In genomic region chr4:103915224-103915869, GRCh38 we compare ENCODE assay signal across 9 cellular contexts.
DNase-seq lines count a peak whose midpoint lies in the region; ATAC-seq, FAIRE-seq and TF ChIP-seq lines count a peak whose summit lies in the region.
"Had no signal": no experiment of that assay in that cellular context is flagged by ENCODE, and none has a peak within 500 bp of the region (broad histone marks: within the 10 kb centered on the region; RNA-seq: fewer than 3 reads in every experiment).

No MANE protein-coding gene starts in this region.

- H3K27ac Mint-ChIP-seq in activated CD4-positive, alpha-beta T cell treated with anti-CD3 and anti-CD28 coated beads, Interleukin-2, amount 10 ng/mL, durations not matched to agents 7 days and 5 days, result no peak overlapping the region

- H3K4me1 Mint-ChIP-seq in activated CD4-positive, alpha-beta T cell treated with anti-CD3 and anti-CD28 coated beads, Interleukin-2, amount 10 ng/mL, durations not matched to agents 7 days and 5 days, result no peaks in the 10 kb centered on the region

- H3K36me3 Mint-ChIP-seq in activated CD4-positive, alpha-beta T cell treated with anti-CD3 and anti-CD28 coated beads, Interleukin-2, amount 10 ng/mL, durations not matched to agents 7 days and 5 days (ENCODE audit: low read depth), result no peaks in the 10 kb centered on the region

- H3K27ac ChIP-seq in HCT116 (ENCODE audit: low read depth, low read length) (no peak overlapping the region), pancreas (no peak overlapping the region)
- H3K27ac ChIP-seq: BLaER1 had no signal

- TF ChIP-seq CTCF in HCT116 (IDR thresholded peaks at IDR 0.05 in 2 of 3, conservative IDR thresholded peaks at IDR 0.05 in 1 of 3; ENCODE audit: borderline replicate concordance in 1 of 3, insufficient read depth in 1 of 3, low read depth in 2 of 3, low read length in 2 of 3) (peak; percentile 54 to 77 (median 73); a peak in 5 of 6 replicates), pancreas (IDR thresholded peaks at IDR 0.05) (peak; percentile 15 to 45 (median 30))

- no peaks in the 10 kb centered on the region for H3K9me2 ChIP-seq in HCT116 (ENCODE audit: insufficient read depth)

- H3K4me3 ChIP-seq in HCT116 (replicated peaks in 1 of 2; ENCODE audit: low read depth in 1 of 2, low read length in 2 of 2) (no peak overlapping the region), pancreas (no peak overlapping the region)
- H3K4me3 ChIP-seq: BLaER1 had no signal

- TF ChIP-seq POLR2A in HCT116 (IDR thresholded peaks at IDR 0.05; ENCODE audit: borderline replicate concordance, extremely low read depth, insufficient read depth, insufficient read length), result no peak

- RAD21 ChIA-PET in HCT116 (lab: Charles Lee; ENCODE audit: low non-redundant PET in 1 of 2, low total read pairs in 2 of 2, uncharacterized antibody in 2 of 2, unreplicated experiment in 2 of 2), result no interaction called here

- CTCF ChIA-PET in HCT116 (lab: Charles Lee), result interaction anchor here (1.2 to 1.4 kb wide), 3 partner anchors 280 to 711 kb away, joined by 3 to 6 read pairs (median 4); no protein-coding TSS in a partner anchor
- CTCF ChIA-PET in activated CD4-positive, alpha-beta T cell treated with anti-CD3 and anti-CD28 coated beads, Interleukin-2, amount 10 ng/mL, durations not matched to agents 7 days and 5 days (lab: Charles Lee), result no interaction called here

- H3K79me2 ChIP-seq in HCT116 (ENCODE audit: insufficient read depth, low read length), result no peaks in the 10 kb centered on the region

- H3K4me1 ChIP-seq in HCT116 (ENCODE audit: control insufficient read depth in 1 of 2, insufficient read depth in 2 of 2, low read length in 2 of 2) (no peaks in the 10 kb centered on the region), pancreas (no peaks in the 10 kb centered on the region)
- H3K4me1 ChIP-seq: BLaER1 had no signal

- H3K36me3 ChIP-seq in HCT116 (ENCODE audit: control insufficient read depth in 1 of 2, insufficient read depth in 2 of 2, low read length in 2 of 2), result no peaks in the 10 kb centered on the region
- H3K36me3 ChIP-seq in pancreas, result no peaks in the 10 kb centered on the region
- H3K36me3 ChIP-seq: BLaER1 had no signal

- intact Hi-C loops in HCT116 (cut with micrococcal nuclease) (loop anchor here (1.0 to 10.0 kb wide), 3 partner anchors 281 to 711 kb away; no protein-coding TSS in a partner anchor), pancreas (cut with DNase I) (no loop called here)

- 14 to 33% methylated on average over 3 of the region's 3 CpGs for WGBS in pancreas, 2 donors

- H3K4me2 ChIP-seq in HCT116 (ENCODE audit: low read length), result no peak overlapping the region; the same call in 1 of the 2 replicates
- H3K4me2 ChIP-seq: BLaER1 had no signal

- no peak overlapping the region for H3K9ac ChIP-seq in HCT116 (ENCODE audit: low read length)
- H3K9ac ChIP-seq: BLaER1 had no signal

- H3K9me3 Mint-ChIP-seq in activated CD4-positive, alpha-beta T cell treated with anti-CD3 and anti-CD28 coated beads, Interleukin-2, amount 10 ng/mL, durations not matched to agents 7 days and 5 days, result no peaks in the 10 kb centered on the region

- no peaks in the 10 kb centered on the region for H4K20me1 ChIP-seq in HCT116 (ENCODE audit: insufficient read depth)
- H4K20me1 ChIP-seq: BLaER1 had no signal

- TF ChIP-seq RAD21 in HCT116 (IDR thresholded peaks at IDR 0.05; ENCODE audit: low read depth), result peak; percentile 76

- H3K4me3 Mint-ChIP-seq in activated CD4-positive, alpha-beta T cell treated with anti-CD3 and anti-CD28 coated beads, Interleukin-2, amount 10 ng/mL, durations not matched to agents 7 days and 5 days, result no peak overlapping the region

- no peaks in the 10 kb centered on the region for H3K27me3 Mint-ChIP-seq in activated CD4-positive, alpha-beta T cell treated with anti-CD3 and anti-CD28 coated beads, Interleukin-2, amount 10 ng/mL, durations not matched to agents 7 days and 5 days

- no TSS peak for BruUV-seq in HCT116 (replicated peaks; lab: Mats Ljungman, UMichigan)

- FAIRE-seq in pancreas (lab: Jason Lieb, UNC), result peak; percentile 65

- POLR2A ChIA-PET in HCT116 (lab: Charles Lee), result no interaction called here
- POLR2A ChIA-PET in activated CD4-positive, alpha-beta T cell treated with anti-CD3 and anti-CD28 coated beads, Interleukin-2, amount 10 ng/mL, durations not matched to agents 7 days and 5 days (lab: Charles Lee), result no interaction called here

- DNase-seq in NCI-H1417 (lab: John Stamatoyannopoulos, UW) (peak in 2 of 3 experiments; percentile 3 to 59), NCI-H1417 treated with DMSO at 0.1 percent for 48 hours (lab: John Stamatoyannopoulos, UW) (no peak), HCT116 (ENCODE audit: low read depth, low spot score) (peak; percentile 19), M059J (ENCODE audit: low read depth) (peak; percentile 10), T47D (ENCODE audit: low read depth in 1 of 2, low spot score in 1 of 2) (peak; percentile 1 to 45), pancreas (no peak), nucleus accumbens (lab: John Stamatoyannopoulos, UW) (no peak)
- no peak for DNase-seq in activated CD4-positive, alpha-beta T cell treated with anti-CD3 and anti-CD28 coated beads, Interleukin-2, amount 10 ng/mL, durations not matched to agents 7 days and 5 days

- H2AFZ ChIP-seq in HCT116 (ENCODE audit: low read depth, low read length, poor library complexity, severe bottlenecking), result peak overlapping the region; percentile 68

- H3K9me3 ChIP-seq in HCT116 (ENCODE audit: control insufficient read depth in 1 of 2, insufficient read depth in 1 of 2, low read depth in 1 of 2, low read length in 2 of 2), result no peaks in the 10 kb centered on the region
- no peaks in the 10 kb centered on the region for H3K9me3 ChIP-seq in pancreas
- H3K9me3 ChIP-seq: BLaER1 had no signal

- ATAC-seq in HCT116 (peak; percentile 59; the same call in 1 of the 2 replicates), pancreas (no peak)

- H3K27me3 ChIP-seq in HCT116 (ENCODE audit: insufficient read depth, low read length) (no peaks in the 10 kb centered on the region), pancreas (no peaks in the 10 kb centered on the region)
- H3K27me3 ChIP-seq: BLaER1 had no signal

- in situ Hi-C loops in T47D (cut with HindIII; ENCODE audit: low pct_unique_long_range_greater_than_20kb, low sequenced_read_pairs), result no loop called here

TF ChIP-seq in HCT116, 20 proteins besides CTCF, POLR2A, EP300 and RAD21:
- TF ChIP-seq REST (IDR thresholded peaks at IDR 0.05; ENCODE audit: low read depth) (no peak), CBX3 (IDR thresholded peaks at IDR 0.05; ENCODE audit: low read depth) (no peak; the same call in 1 of the 2 replicates), JUND (IDR thresholded peaks at IDR 0.05) (no peak), FOSL1 (IDR thresholded peaks at IDR 0.05; ENCODE audit: low read depth) (no peak), YY1 (IDR thresholded peaks at IDR 0.05; ENCODE audit: extremely low read depth, insufficient replicate concordance, low read depth, low read length) (no peak), TCF7L2 (IDR thresholded peaks at IDR 0.05; ENCODE audit: borderline replicate concordance, extremely low read depth, insufficient read depth, insufficient read length) (no peak), CEBPB (IDR thresholded peaks at IDR 0.05; ENCODE audit: low read depth) (no peak), SIN3A (IDR thresholded peaks at IDR 0.05; ENCODE audit: low read depth) (no peak), ATF3 (IDR thresholded peaks at IDR 0.05) (no peak), ELF1 (IDR thresholded peaks at IDR 0.05; ENCODE audit: borderline replicate concordance, low read depth) (no peak), POLR2AphosphoS5 (IDR thresholded peaks at IDR 0.05; ENCODE audit: low read depth, low read length) (no peak), SRF (IDR thresholded peaks at IDR 0.05; ENCODE audit: low read depth) (no peak), ZFX (IDR thresholded peaks at IDR 0.05) (no peak), ZNF274 (IDR thresholded peaks at IDR 0.05; ENCODE audit: low read depth, low read length) (no peak), EZH2 (IDR thresholded peaks at IDR 0.05) (no peak), EZH2phosphoT487 (IDR thresholded peaks at IDR 0.05; ENCODE audit: borderline replicate concordance) (no peak)

Comparison
In these comparisons a context has a peak if more than half of its experiments do, and no peak if none do; other contexts are left out.
1. DNase-seq: peak in NCI-H1417 (2 of 3), HCT116 (single experiment), M059J (single experiment) and T47D (2 of 2); none in NCI-H1417 treated with DMSO at 0.1 percent for 48 hours (single experiment), pancreas (0 of 6), nucleus accumbens (0 of 56) and activated CD4-positive, alpha-beta T cell treated with anti-CD3 and anti-CD28 coated beads, Interleukin-2, amount 10 ng/mL, durations not matched to agents 7 days and 5 days (single experiment).